10 cellular contexts compared by ENCODE assay signal in the genomic region with DNA sequence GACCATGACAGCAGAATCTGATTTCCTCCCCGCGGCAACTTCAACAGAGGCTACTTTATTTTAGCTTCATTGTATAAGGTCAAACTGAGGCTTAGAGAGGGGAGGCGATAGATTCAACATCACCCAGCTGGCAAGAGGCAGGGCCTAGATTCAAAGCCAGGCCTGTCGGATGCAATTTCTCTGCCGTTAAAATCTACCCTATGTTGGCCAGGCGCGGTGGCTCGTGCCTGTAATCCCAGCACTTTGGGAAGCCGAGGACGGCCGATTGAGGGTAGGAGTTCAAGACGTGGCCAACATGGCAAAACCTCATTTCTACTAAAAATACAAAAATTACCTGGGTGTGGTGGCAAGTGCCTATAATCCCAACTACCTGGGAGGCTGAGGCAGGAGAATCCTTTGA.
"Had no signal": no experiment of that assay in that cellular context is flagged by ENCODE, and none has a peak within 500 bp of the region (broad histone marks: within the 10 kb centered on the region; RNA-seq: fewer than 3 reads in every experiment).

No MANE protein-coding gene starts in this region.

- DNase-seq: GM23248, GOT3, H7, HFFc6, KBM-7 had no signal

- H3K4me1 Mint-ChIP-seq: IgD-negative memory B cell had no signal

- H3K9me3 Mint-ChIP-seq: HFFc6, IgD-negative memory B cell had no signal

- H3K4me3 ChIP-seq: GM23248, HAP-1 had no signal

- H3K4me3 Mint-ChIP-seq: HFFc6, IgD-negative memory B cell had no signal

- H2AFZ ChIP-seq: GM23248 had no signal

- H3K4me1 ChIP-seq: HAP-1 had no signal

- ATAC-seq: HCT116, HepG2 had no signal

- H3K27ac Mint-ChIP-seq: HFFc6, IgD-negative memory B cell had no signal

- H3K9ac ChIP-seq: GM23248 had no signal

- H3K27ac ChIP-seq: GM23248, HL-60 had no signal

- H3K9me3 ChIP-seq: HAP-1 had no signal

- H3K36me3 ChIP-seq: HAP-1 had no signal
